In the genomic region with DNA sequence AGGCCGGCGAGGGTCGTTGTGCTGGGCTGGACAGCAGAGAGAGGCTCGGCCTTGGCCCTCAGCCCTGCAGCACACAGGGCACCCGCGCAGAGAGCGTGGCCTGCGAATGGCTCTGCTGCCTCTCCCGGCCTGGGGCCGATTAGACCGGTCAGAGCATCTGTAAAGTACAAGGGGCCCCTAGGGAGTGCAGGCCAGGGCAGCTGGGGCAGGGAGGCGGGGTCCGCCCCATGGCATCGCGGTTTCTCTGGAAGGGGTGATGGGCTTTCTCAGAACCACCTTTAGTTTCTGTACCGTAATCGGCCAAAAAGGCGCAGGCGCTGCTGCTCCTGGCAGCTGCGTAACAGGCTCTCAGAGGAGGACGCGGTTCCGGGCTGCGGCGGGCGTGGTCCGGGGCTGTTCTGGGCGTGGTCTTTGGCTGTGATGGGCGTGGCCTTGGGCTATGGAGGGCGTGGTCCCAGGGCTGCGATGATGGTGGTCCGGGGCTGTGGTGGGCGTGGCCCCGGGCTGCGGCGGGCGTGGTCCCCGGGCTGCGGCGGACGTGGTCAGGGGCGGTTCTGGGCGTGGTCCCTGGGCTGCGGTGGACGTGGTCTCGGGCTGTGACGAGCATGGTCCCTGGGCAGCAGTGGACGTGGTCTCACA, we compare ENCODE assay signal across 8 cellular contexts. TPM values are rescaled to one million over a fixed set of nuclear protein-coding genes. Genes with fewer than 3 reads are reported as not detected.
DNase-seq lines count a peak whose midpoint lies in the region; ATAC-seq and TF ChIP-seq lines count a peak whose summit lies in the region.

No MANE protein-coding gene starts in this region.

- intact Hi-C loops in heart right ventricle (cut with DNase I), result no loop called here

- POLR2A ChIA-PET in CD8-positive, alpha-beta memory T cell (lab: Charles Lee), result interaction anchor here (1.2 kb wide), 1 partner anchor 385 kb away, joined by 4 read pairs; a partner anchor contains a TSS

- H3K36me3 ChIP-seq in CD8-positive, alpha-beta memory T cell (ENCODE audit: insufficient read depth, low read length), result no peaks in the 10 kb centered on the region
- H3K36me3 ChIP-seq in heart right ventricle, result no peaks in the 10 kb centered on the region

- peak overlapping the region; percentile 71 for H3K4me3 ChIP-seq in CD8-positive, alpha-beta memory T cell (ENCODE audit: low read length)
- peak overlapping the region; percentile 43 to 77 (median 58) for H3K4me3 ChIP-seq in heart right ventricle

- CTCF ChIA-PET in CD8-positive, alpha-beta memory T cell (lab: Charles Lee), result interaction anchor here (0.8 to 0.9 kb wide), 2 partner anchors 70 kb away, joined by 3 read pairs; no protein-coding TSS in a partner anchor

- H3K9me3 ChIP-seq in CD8-positive, alpha-beta memory T cell (ENCODE audit: low read length), result no peaks in the 10 kb centered on the region
- H3K9me3 ChIP-seq in heart right ventricle, result peaks cover 0 to 5% (median 0%) of the 10 kb centered on the region in 11 donors

- TF ChIP-seq CTCF in heart right ventricle (IDR thresholded peaks at IDR 0.05) (peak in 1 of 9 donors; percentile 4), progenitor cell of endocrine pancreas (IDR thresholded peaks at IDR 0.05; ENCODE audit: unreplicated experiment) (peak; percentile 14), type B pancreatic cell (conservative IDR thresholded peaks at IDR 0.05) (peak; percentile 19)

- ATAC-seq in GM21360 (IDR thresholded peaks at IDR 0.05; ENCODE audit: unreplicated experiment) (peak; percentile 96), SK-N-SH treated with all-trans-retinoic acid at 6 μM for 48 hours (peak; percentile 97), heart right ventricle (peak; percentile 92 to 98 (median 96))

- H3K4me3 Mint-ChIP-seq in CD8-positive, alpha-beta memory T cell, result peak overlapping the region; percentile 82 to 92 (median 87)
- H3K4me3 Mint-ChIP-seq in activated naive CD8-positive, alpha-beta T cell, result peak overlapping the region; percentile 83
- H3K4me3 Mint-ChIP-seq in progenitor cell of endocrine pancreas (ENCODE audit: low read depth) (peak overlapping the region; percentile 68), type B pancreatic cell (peak overlapping the region; percentile 85)

- no peaks in the 10 kb centered on the region for H3K27me3 ChIP-seq in CD8-positive, alpha-beta memory T cell (ENCODE audit: insufficient read depth, low read length, poor library complexity, severe bottlenecking)
- peaks cover 0 to 23% (median 0%) of the 10 kb centered on the region in 7 donors for H3K27me3 ChIP-seq in heart right ventricle

- H3K27me3 Mint-ChIP-seq in CD8-positive, alpha-beta memory T cell, result peaks cover 0 to 5% of the 10 kb centered on the region in 2 donors
- no peaks in the 10 kb centered on the region for H3K27me3 Mint-ChIP-seq in activated naive CD8-positive, alpha-beta T cell
- H3K27me3 Mint-ChIP-seq in progenitor cell of endocrine pancreas (peaks cover 28% of the 10 kb centered on the region), type B pancreatic cell (peaks cover 9% of the 10 kb centered on the region)

- H3K9me3 Mint-ChIP-seq in CD8-positive, alpha-beta memory T cell, result peaks cover 0 to 5% (median 2%) of the 10 kb centered on the region in 5 donors
- H3K9me3 Mint-ChIP-seq in activated naive CD8-positive, alpha-beta T cell (ENCODE audit: low read depth), result no peaks in the 10 kb centered on the region
- H3K9me3 Mint-ChIP-seq in progenitor cell of endocrine pancreas (ENCODE audit: low read depth) (peaks cover under 1% of the 10 kb centered on the region), type B pancreatic cell (peaks cover 5% of the 10 kb centered on the region)

- peaks cover 18% of the 10 kb centered on the region for H3K4me1 ChIP-seq in CD8-positive, alpha-beta memory T cell (ENCODE audit: insufficient read depth, low read length)
- peaks cover 6 to 23% (median 17%) of the 10 kb centered on the region in 9 donors for H3K4me1 ChIP-seq in heart right ventricle

- peak overlapping the region; percentile 72 for H3K27ac ChIP-seq in CD8-positive, alpha-beta memory T cell (ENCODE audit: low read depth, low read length)
- H3K27ac ChIP-seq in heart right ventricle, result peak overlapping the region in 9 of 10 donors; percentile 19 to 77 (median 60)

- 0 to 1% methylated on average over 48 of the region's 48 CpGs for WGBS in heart right ventricle, 2 donors

- peak; percentile 83 to 91 (median 90) for DNase-seq in CD8-positive, alpha-beta memory T cell
- peak; percentile 39 for DNase-seq in HS-5 (ENCODE audit: low read depth)
- peak; percentile 71 to 79 for DNase-seq in heart right ventricle
- peak; percentile 86 for DNase-seq in progenitor cell of endocrine pancreas (ENCODE audit: low spot score, unreplicated experiment)
- peak; percentile 92 for DNase-seq in type B pancreatic cell (ENCODE audit: extremely low spot score, unreplicated experiment)

- no peaks in the 10 kb centered on the region for H3K36me3 Mint-ChIP-seq in CD8-positive, alpha-beta memory T cell
- H3K36me3 Mint-ChIP-seq in activated naive CD8-positive, alpha-beta T cell, result no peaks in the 10 kb centered on the region
- no peaks in the 10 kb centered on the region for H3K36me3 Mint-ChIP-seq in progenitor cell of endocrine pancreas (ENCODE audit: insufficient read depth)
- H3K36me3 Mint-ChIP-seq in type B pancreatic cell, result no peaks in the 10 kb centered on the region

- H3K27ac Mint-ChIP-seq in CD8-positive, alpha-beta memory T cell, result peak overlapping the region; percentile 81 to 98 (median 95)
- peak overlapping the region; percentile 76 for H3K27ac Mint-ChIP-seq in activated naive CD8-positive, alpha-beta T cell
- peak overlapping the region; percentile 62 for H3K27ac Mint-ChIP-seq in progenitor cell of endocrine pancreas
- H3K27ac Mint-ChIP-seq in type B pancreatic cell, result peak overlapping the region; percentile 78

- H3K4me1 Mint-ChIP-seq in CD8-positive, alpha-beta memory T cell, result peaks cover 7 to 30% (median 24%) of the 10 kb centered on the region in 3 donors
- peaks cover 10% of the 10 kb centered on the region for H3K4me1 Mint-ChIP-seq in activated naive CD8-positive, alpha-beta T cell (ENCODE audit: low read depth)
- H3K4me1 Mint-ChIP-seq in progenitor cell of endocrine pancreas (ENCODE audit: low read depth), result peaks cover 3% of the 10 kb centered on the region
- no peaks in the 10 kb centered on the region for H3K4me1 Mint-ChIP-seq in type B pancreatic cell (ENCODE audit: unreplicated experiment)

TF ChIP-seq in SK-N-SH treated with all-trans-retinoic acid at 6 μM for 48 hours, 23 proteins besides CTCF, POLR2A, EP300 and RAD21:
- TF ChIP-seq ARNTL (CRISPR knock-in tag; IDR thresholded peaks at IDR 0.05; ENCODE audit: borderline replicate concordance, low read depth) (no peak), ISL1 (CRISPR knock-in tag; IDR thresholded peaks at IDR 0.05) (no peak), RARB (CRISPR knock-in tag; IDR thresholded peaks at IDR 0.05) (no peak), CSDC2 (CRISPR knock-in tag; IDR thresholded peaks at IDR 0.05) (no peak), ZNF8 (CRISPR knock-in tag; IDR thresholded peaks at IDR 0.05) (no peak), ZFP30 (CRISPR knock-in tag; IDR thresholded peaks at IDR 0.05) (no peak), ESRRG (CRISPR knock-in tag; IDR thresholded peaks at IDR 0.05) (no peak), PPARA (CRISPR knock-in tag; IDR thresholded peaks at IDR 0.05; ENCODE audit: borderline replicate concordance) (no peak), ZNF565 (CRISPR knock-in tag; conservative IDR thresholded peaks at IDR 0.05; ENCODE audit: low read depth) (no peak), TOX (CRISPR knock-in tag; IDR thresholded peaks at IDR 0.05; ENCODE audit: borderline replicate concordance) (no peak), ZFP3 (CRISPR knock-in tag; IDR thresholded peaks at IDR 0.05) (no peak), OSR1 (CRISPR knock-in tag; IDR thresholded peaks at IDR 0.05) (no peak), SNAI2 (CRISPR knock-in tag; IDR thresholded peaks at IDR 0.05) (no peak)
- TF ChIP-seq, protein P1, sequence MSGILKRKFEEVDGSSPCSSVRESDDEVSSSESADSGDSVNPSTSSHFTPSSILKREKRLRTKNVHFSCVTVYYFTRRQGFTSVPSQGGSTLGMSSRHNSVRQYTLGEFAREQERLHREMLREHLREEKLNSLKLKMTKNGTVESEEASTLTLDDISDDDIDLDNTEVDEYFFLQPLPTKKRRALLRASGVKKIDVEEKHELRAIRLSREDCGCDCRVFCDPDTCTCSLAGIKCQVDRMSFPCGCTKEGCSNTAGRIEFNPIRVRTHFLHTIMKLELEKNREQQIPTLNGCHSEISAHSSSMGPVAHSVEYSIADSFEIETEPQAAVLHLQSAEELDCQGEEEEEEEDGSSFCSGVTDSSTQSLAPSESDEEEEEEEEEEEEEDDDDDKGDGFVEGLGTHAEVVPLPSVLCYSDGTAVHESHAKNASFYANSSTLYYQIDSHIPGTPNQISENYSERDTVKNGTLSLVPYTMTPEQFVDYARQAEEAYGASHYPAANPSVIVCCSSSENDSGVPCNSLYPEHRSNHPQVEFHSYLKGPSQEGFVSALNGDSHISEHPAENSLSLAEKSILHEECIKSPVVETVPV (CRISPR knock-in tag; IDR thresholded peaks at IDR 0.05), result no peak
- TF ChIP-seq, protein P2, sequence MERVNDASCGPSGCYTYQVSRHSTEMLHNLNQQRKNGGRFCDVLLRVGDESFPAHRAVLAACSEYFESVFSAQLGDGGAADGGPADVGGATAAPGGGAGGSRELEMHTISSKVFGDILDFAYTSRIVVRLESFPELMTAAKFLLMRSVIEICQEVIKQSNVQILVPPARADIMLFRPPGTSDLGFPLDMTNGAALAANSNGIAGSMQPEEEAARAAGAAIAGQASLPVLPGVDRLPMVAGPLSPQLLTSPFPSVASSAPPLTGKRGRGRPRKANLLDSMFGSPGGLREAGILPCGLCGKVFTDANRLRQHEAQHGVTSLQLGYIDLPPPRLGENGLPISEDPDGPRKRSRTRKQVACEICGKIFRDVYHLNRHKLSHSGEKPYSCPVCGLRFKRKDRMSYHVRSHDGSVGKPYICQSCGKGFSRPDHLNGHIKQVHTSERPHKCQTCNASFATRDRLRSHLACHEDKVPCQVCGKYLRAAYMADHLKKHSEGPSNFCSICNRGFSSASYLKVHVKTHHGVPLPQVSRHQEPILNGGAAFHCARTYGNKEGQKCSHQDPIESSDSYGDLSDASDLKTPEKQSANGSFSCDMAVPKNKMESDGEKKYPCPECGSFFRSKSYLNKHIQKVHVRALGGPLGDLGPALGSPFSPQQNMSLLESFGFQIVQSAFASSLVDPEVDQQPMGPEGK (CRISPR knock-in tag; IDR thresholded peaks at IDR 0.05; ENCODE audit: borderline replicate concordance), result no peak

RNA-seq across cellular contexts. Expression of a gene that starts 1.5 kb away (rescaled TPM):
- total RNA-seq in CD8-positive, alpha-beta memory T cell, result not detected
- polyA plus RNA-seq in CD8-positive, alpha-beta memory T cell, result not detected
- total RNA-seq in heart right ventricle (not detected), progenitor cell of endocrine pancreas (0.46 and 1.2 TPM in 2 replicates), type B pancreatic cell (ENCODE audit: low replicate concordance) (0.48 and 2.2 TPM in 2 replicates)
- polyA plus RNA-seq in heart right ventricle, result not detected

RNA-seq across cellular contexts. Expression of a gene that starts 27.9 kb away (rescaled TPM):
- total RNA-seq in CD8-positive, alpha-beta memory T cell, result not detected
- polyA plus RNA-seq in CD8-positive, alpha-beta memory T cell, result not detected
- not detected for total RNA-seq in heart right ventricle
- not detected for polyA plus RNA-seq in heart right ventricle
- total RNA-seq in progenitor cell of endocrine pancreas, result 6.4 and 7.0 TPM in 2 replicates
- 3.9 and 10.9 TPM in 2 replicates for total RNA-seq in type B pancreatic cell (ENCODE audit: low replicate concordance)

Comparison
In these comparisons a context has a peak if more than half of its experiments do, and no peak if none do; other contexts are left out.
1. Peak in every context shown above with its lines: DNase-seq, ATAC-seq, H3K4me3 ChIP-seq and H3K27ac ChIP-seq.
2. DNase-seq: peak in every context shown above with its lines; median percentile 92 in type B pancreatic cell; 90 in CD8-positive, alpha-beta memory T cell; 86 in progenitor cell of endocrine pancreas; 75 in heart right ventricle; 39 in HS-5.